Comparison of ENCODE assay signal across 21 cellular contexts in genomic region chr9:127277099-127277498, GRCh38. TPM values are rescaled to one million over a fixed set of nuclear protein-coding genes. Genes with fewer than 3 reads are reported as not detected.
DNase-seq lines count a peak whose midpoint lies in the region; ATAC-seq, FAIRE-seq and TF ChIP-seq lines count a peak whose summit lies in the region.
"Had no signal": no experiment of that assay in that cellular context is flagged by ENCODE, and none has a peak within 500 bp of the region (broad histone marks: within the 10 kb centered on the region; RNA-seq: fewer than 3 reads in every experiment).

No MANE protein-coding gene starts in this region.

- TF ChIP-seq EP300 in upper lobe of left lung (IDR thresholded peaks at IDR 0.05): no peak

- H3K9ac ChIP-seq in endothelial cell of umbilical vein (replicated peaks; ENCODE audit: extremely low read depth, insufficient read depth, low read length): no peak overlapping the region

- TF ChIP-seq POLR2A in endothelial cell of umbilical vein (IDR thresholded peaks at IDR 0.05; ENCODE audit: low read depth, low read length) (no peak), upper lobe of left lung (IDR thresholded peaks at IDR 0.05) (no peak)

- H3K4me1 ChIP-seq in endothelial cell of umbilical vein (ENCODE audit: control insufficient read depth, extremely low read depth, insufficient read depth, low read length) (no peaks in the 10 kb centered on the region), upper lobe of left lung (peaks cover 11 to 15% (median 14%) of the 10 kb centered on the region in 4 donors), foreskin keratinocyte (peaks cover 12% of the 10 kb centered on the region)

- peak; percentile 33 for FAIRE-seq in endothelial cell of umbilical vein (lab: Jason Lieb, UNC)

- H3K4me2 ChIP-seq in endothelial cell of umbilical vein (ENCODE audit: insufficient read depth, low read length): no peak overlapping the region
- H3K4me2 ChIP-seq: PC-9 had no signal

- POLR2A ChIA-PET in endothelial cell of umbilical vein (lab: Charles Lee): no interaction called here

- H3K36me3 ChIP-seq in endothelial cell of umbilical vein (ENCODE audit: control insufficient read depth in 2 of 2, extremely low read depth in 1 of 2, insufficient read depth in 2 of 2, low read length in 2 of 2) (no peaks in the 10 kb centered on the region), upper lobe of left lung (no peaks in the 10 kb centered on the region)

- no peak overlapping the region for H2AFZ ChIP-seq in endothelial cell of umbilical vein (ENCODE audit: low read depth, low read length)
- H2AFZ ChIP-seq: PC-9 had no signal

- intact Hi-C loops in endothelial cell of umbilical vein (cut with micrococcal nuclease): no loop called here

- no peaks in the 10 kb centered on the region for H3K79me2 ChIP-seq in endothelial cell of umbilical vein (ENCODE audit: control insufficient read depth, insufficient read depth, low read length)

- H3K9me1 ChIP-seq in endothelial cell of umbilical vein (replicated peaks; ENCODE audit: control insufficient read depth, extremely low read depth, insufficient read depth, low read length): no peaks in the 10 kb centered on the region

- no peak for TF ChIP-seq CTCF in endothelial cell of umbilical vein (IDR thresholded peaks at IDR 0.05; ENCODE audit: extremely low read depth in 1 of 2, insufficient read depth in 1 of 2, low read depth in 1 of 2, low read length in 2 of 2)
- no peak for TF ChIP-seq CTCF in upper lobe of left lung (IDR thresholded peaks at IDR 0.05)
- TF ChIP-seq CTCF in foreskin keratinocyte (conservative IDR thresholded peaks at IDR 0.05): no peak

- dilution Hi-C loops in endothelial cell of umbilical vein (cut with MboI; ENCODE audit: extremely low pct_ligation_motif_present, low sequenced_read_pairs): no loop called here

- no TSS peak for BruUV-seq in endothelial cell of umbilical vein (replicated peaks; lab: Mats Ljungman, UMichigan)

- H3K9me3 ChIP-seq in endothelial cell of umbilical vein (replicated peaks; ENCODE audit: control insufficient read depth, insufficient read depth, low read length) (no peaks in the 10 kb centered on the region), upper lobe of left lung (no peaks in the 10 kb centered on the region)

- CTCF ChIA-PET in endothelial cell of umbilical vein (lab: Charles Lee): interaction anchor here (0.8 to 1.4 kb wide), 7 partner anchors 11 to 71 kb away, joined by 3 to 7 read pairs (median 4); no protein-coding TSS in a partner anchor

- WGBS in upper lobe of left lung, 2 donors: 19 to 31% methylated on average over 2 of the region's 2 CpGs

- ATAC-seq in upper lobe of left lung (ENCODE audit: low FRiP score in 2 of 2): no peak
- ATAC-seq in foreskin keratinocyte: no peak
- ATAC-seq in HG03045 (IDR thresholded peaks at IDR 0.05; ENCODE audit: unreplicated experiment): no peak
- ATAC-seq: activated T-cell treated with anti-CD3 and anti-CD28 coated beads, Interleukin-2, amount 50 U/mL, for 4 hours; left ventricle myocardium superior; T-helper 17 cell had no signal

- DNase-seq in SKM-1 treated with dmso at 0.1 percent for 144 hours (lab: John Stamatoyannopoulos, UW; ENCODE audit: unreplicated experiment) (peak; percentile 4), SKM-1 (lab: John Stamatoyannopoulos, UW; ENCODE audit: unreplicated experiment) (no peak), NCI-H82 treated with DMSO at 0.1 percent for 48 hours (lab: John Stamatoyannopoulos, UW; ENCODE audit: unreplicated experiment) (peak; percentile 78), endothelial cell of umbilical vein (ENCODE audit: low read depth, low spot score) (peak; percentile 39), upper lobe of left lung (no peak), NCI-H2171 (lab: John Stamatoyannopoulos, UW) (no peak), foreskin keratinocyte (no peak)
- DNase-seq: 8988T; activated CD4-positive, alpha-beta T cell treated with anti-CD3 and anti-CD28 coated beads, Interleukin-2, amount 10 ng/mL, durations not matched to agents 24 days and 14 days; activated T-cell treated with anti-CD3 and anti-CD28 coated beads, Interleukin-2, amount 50 U/mL, for 4 hours; GDM1; hippocampal formation; left ventricle myocardium superior; NCI-H2081 treated with DMSO at 0.1 percent for 48 hours; nephron progenitor cell; PC-9; retina; stimulated activated CD4-positive, alpha-beta T cell treated with anti-CD3 and anti-CD28 coated beads, Interleukin-4, amount 100 ng/mL, for 24 hours; stimulated activated naive CD4-positive, alpha-beta T cell; T-helper 17 cell had no signal

- H3K4me3 ChIP-seq in endothelial cell of umbilical vein (replicated peaks in 1 of 3; ENCODE audit: insufficient read depth in 1 of 3, low read depth in 1 of 3, low read length in 3 of 3) (no peak overlapping the region), upper lobe of left lung (no peak overlapping the region)
- H3K4me3 ChIP-seq: PC-9 had no signal

- H3K27ac ChIP-seq in endothelial cell of umbilical vein (ENCODE audit: insufficient read depth, low read depth, low read length) (no peak overlapping the region), upper lobe of left lung (peak overlapping the region in 3 of 4 donors; percentile 23 to 46 (median 43)), foreskin keratinocyte (no peak overlapping the region)
- H3K27ac ChIP-seq: PC-9 had no signal

- H3K27me3 ChIP-seq in endothelial cell of umbilical vein (ENCODE audit: control insufficient read depth in 2 of 2, insufficient read depth in 2 of 2, low read length in 2 of 2) (no peaks in the 10 kb centered on the region), upper lobe of left lung (no peaks in the 10 kb centered on the region), foreskin keratinocyte (no peaks in the 10 kb centered on the region)

- H4K20me1 ChIP-seq in endothelial cell of umbilical vein (replicated peaks; ENCODE audit: control insufficient read depth, extremely low read depth, insufficient read depth, low read length): no peaks in the 10 kb centered on the region

TF ChIP-seq in endothelial cell of umbilical vein, 7 proteins besides CTCF, POLR2A, EP300 and RAD21:
- TF ChIP-seq JUN (IDR thresholded peaks at IDR 0.05; ENCODE audit: borderline replicate concordance, insufficient read depth, insufficient read length, low read depth) (no peak), MYC (IDR thresholded peaks at IDR 0.05; ENCODE audit: low read depth, low read length) (no peak), POLR2AphosphoS5 (IDR thresholded peaks at IDR 0.05; ENCODE audit: insufficient read depth, low read depth, low read length) (no peak), FOS (IDR thresholded peaks at IDR 0.05; ENCODE audit: borderline replicate concordance, insufficient read depth, low read length) (no peak), MAX (IDR thresholded peaks at IDR 0.05; ENCODE audit: insufficient read depth, insufficient read length) (no peak)

RNA-seq across cellular contexts. Expression of gene GARNL3, which starts 12.5 kb away (rescaled TPM):
- total RNA-seq in endothelial cell of umbilical vein: 5.2 and 8.3 TPM in 2 replicates
- polyA plus RNA-seq in endothelial cell of umbilical vein: 1.3 and 1.4 TPM in 2 replicates
- 0.92 and 1.3 TPM in 2 replicates for polyA plus RNA-seq in endothelial cell of umbilical vein (2011; cell fraction: cytosol; rRNA removed)
- 16.8 and 20.3 TPM in 2 replicates for polyA plus RNA-seq in endothelial cell of umbilical vein (2011; cell fraction: nucleus; rRNA removed)
- 2.2 and 3.8 TPM in 2 replicates for polyA plus RNA-seq in endothelial cell of umbilical vein (2012)
- polyA minus RNA-seq in endothelial cell of umbilical vein: 7.3 and 12.0 TPM in 2 replicates
- polyA minus RNA-seq in endothelial cell of umbilical vein (2011; cell fraction: cytosol; rRNA and poly(A)+ RNA removed): 3.2 TPM
- 15.3 and 21.1 TPM in 2 replicates for polyA minus RNA-seq in endothelial cell of umbilical vein (2011; cell fraction: nucleus; rRNA and poly(A)+ RNA removed)
- 10 to 100 TPM in 2 of 6 donors, 1 to 10 TPM in 4; 3.1 to 37.7 (median 7.0) TPM for total RNA-seq in upper lobe of left lung
- 3.0 and 3.2 TPM in 2 replicates for total RNA-seq in foreskin keratinocyte
- polyA plus RNA-seq in foreskin keratinocyte: 0.54 and 0.60 TPM in 2 replicates

Comparison
In these comparisons a context has a peak if more than half of its experiments do, and no peak if none do; other contexts are left out.
1. DNase-seq: peak in SKM-1 treated with dmso at 0.1 percent for 144 hours (single experiment), NCI-H82 treated with DMSO at 0.1 percent for 48 hours (single experiment) and endothelial cell of umbilical vein (single experiment); none in SKM-1 (single experiment), upper lobe of left lung (0 of 2), NCI-H2171 (single experiment) and foreskin keratinocyte (0 of 2).
2. H3K27ac ChIP-seq: peak in upper lobe of left lung (3 of 4); none in endothelial cell of umbilical vein (single experiment) and foreskin keratinocyte (single experiment).